Comparison of ENCODE assay signal across 1 cellular context in genomic region chr1:88180449-88181108, GRCh38.
A peak's percentile ranks its signal among the peaks of the same experiment; 100 is the strongest.
TF ChIP-seq lines count a peak whose summit lies in the region.

No MANE protein-coding gene starts in this region.

TF ChIP-seq in HEK293, 187 proteins besides CTCF, POLR2A, EP300 and RAD21 (continued from another document):
- 0 out of 2 replicates have a peak, but pooled peaks have one; percentile 16 for TF ChIP-seq ZBTB11 (tag by site-specific recombination; conservative IDR thresholded peaks at IDR 0.05; ENCODE audit: low read depth)
